27 cellular contexts compared by ENCODE assay signal in the genomic region with DNA sequence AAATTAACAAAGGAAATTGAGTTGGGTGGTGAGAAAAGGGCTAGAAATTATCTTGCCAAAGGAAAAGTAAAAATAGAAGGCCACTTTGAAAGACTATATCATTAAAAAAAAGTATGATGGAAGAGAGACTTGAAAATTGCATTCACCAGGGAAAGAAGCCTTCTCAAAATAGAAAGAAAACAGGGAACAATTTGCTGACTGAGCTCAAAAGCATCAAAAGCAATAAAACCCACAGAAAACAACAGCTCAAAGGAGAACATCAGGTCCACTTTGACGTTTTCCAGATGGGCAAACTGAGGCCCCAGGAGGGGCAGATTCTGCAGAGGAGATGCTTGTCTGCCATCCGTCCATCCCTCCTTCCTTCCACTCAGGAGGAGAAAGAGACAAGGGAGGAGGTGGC.
"Had no signal": no experiment of that assay in that cellular context is flagged by ENCODE, and none has a peak within 500 bp of the region (broad histone marks: within the 10 kb centered on the region; RNA-seq: fewer than 3 reads in every experiment).

No MANE protein-coding gene starts in this region.

- H3K27ac ChIP-seq: adrenal gland, SJCRH30 had no signal

- H3K4me3 ChIP-seq: adrenal gland, SJCRH30 had no signal

- H3K4me1 ChIP-seq: adrenal gland had no signal

- H3K9me3 ChIP-seq: adrenal gland, SJCRH30 had no signal

- DNase-seq: activated CD4-positive, alpha-beta T cell treated with anti-CD3 and anti-CD28 coated beads for 48 hours; activated CD4-positive, alpha-beta T cell treated with anti-CD3 and anti-CD28 coated beads, Interleukin-2, amount 50 U/mL, for 4 hours; activated CD4-positive, CD25-positive, alpha-beta regulatory T cell treated with anti-CD3 and anti-CD28 coated beads, Interleukin-2, amount 50 U/mL, for 72 hours; activated CD8-positive, alpha-beta memory T cell treated with anti-CD3 and anti-CD28 coated beads, Interleukin-2, amount 50 U/mL, for 48 hours; activated CD8-positive, alpha-beta T cell treated with anti-CD3 and anti-CD28 coated beads, Interleukin-2, amount 10 ng/mL, durations not matched to agents 7 days and 5 days; activated naive CD4-positive, alpha-beta T cell treated with anti-CD3 and anti-CD28 coated beads, Interleukin-2, amount 50 U/mL, for 16 hours; activated naive CD8-positive, alpha-beta T cell treated with anti-CD3 and anti-CD28 coated beads, Interleukin-2, amount 10 ng/mL, durations not matched to agents 7 days and 5 days; activated T-cell treated with anti-CD3 and anti-CD28 coated beads, Interleukin-2, amount 50 U/mL, for 1 hour; anterior cingulate cortex; cerebellar nuclear complex; MM.1S; NCI-H1105; NCI-H1436; NCI-H1694 treated with DMSO at 0.1 percent for 48 hours; NCI-H2029 treated with DMSO at 0.1 percent for 48 hours; NCI-H345; NCI-H510A; NCI-H526 treated with DMSO at 0.1 percent for 48 hours; NK-92 treated with Interleukin-12 subunit alpha and Interleukin-12 subunit beta, amount 100 ng/mL, for 24 hours; OCI-M1; RPMI8226; SJCRH30 had no signal

- ATAC-seq: activated CD8-positive, alpha-beta T cell treated with anti-CD3 and anti-CD28 coated beads, Interleukin-2, amount 10 ng/mL, durations not matched to agents 7 days and 5 days; Panc1; Right ventricle myocardium inferior; WTC11 had no signal

- H3K9me3 Mint-ChIP-seq: activated naive CD8-positive, alpha-beta T cell treated with anti-CD3 and anti-CD28 coated beads, Interleukin-2, amount 10 ng/mL, durations not matched to agents 7 days and 5 days; T-helper 1 cell treated with Interleukin-12 subunit alpha and Interleukin-12 subunit beta and Interleukin-4 antibody, amounts not matched to agents 30 μg/mL and 1 μg/mL, for 36 hours had no signal

- H3K36me3 Mint-ChIP-seq: activated naive CD8-positive, alpha-beta T cell treated with anti-CD3 and anti-CD28 coated beads, Interleukin-2, amount 10 ng/mL, durations not matched to agents 7 days and 5 days; WTC11 had no signal

- H3K27ac Mint-ChIP-seq: activated CD8-positive, alpha-beta T cell treated with anti-CD3 and anti-CD28 coated beads, Interleukin-2, amount 10 ng/mL, durations not matched to agents 7 days and 5 days; activated naive CD8-positive, alpha-beta T cell treated with anti-CD3 and anti-CD28 coated beads, Interleukin-2, amount 10 ng/mL, durations not matched to agents 7 days and 5 days; T-helper 1 cell treated with Interleukin-12 subunit alpha and Interleukin-12 subunit beta and Interleukin-4 antibody, amounts not matched to agents 30 μg/mL and 1 μg/mL, for 36 hours; WTC11 had no signal

- H3K27me3 ChIP-seq: SJCRH30 had no signal

- H3K4me1 Mint-ChIP-seq: WTC11 had no signal

- H3K4me3 Mint-ChIP-seq: activated CD8-positive, alpha-beta T cell treated with anti-CD3 and anti-CD28 coated beads, Interleukin-2, amount 10 ng/mL, durations not matched to agents 7 days and 5 days; activated naive CD8-positive, alpha-beta T cell treated with anti-CD3 and anti-CD28 coated beads, Interleukin-2, amount 10 ng/mL, durations not matched to agents 7 days and 5 days; T-helper 1 cell treated with Interleukin-12 subunit alpha and Interleukin-12 subunit beta and Interleukin-4 antibody, amounts not matched to agents 30 μg/mL and 1 μg/mL, for 36 hours; WTC11 had no signal

- H3K36me3 ChIP-seq: adrenal gland, SJCRH30 had no signal
